ENCODE assay signal across 18 cellular contexts in the genomic region with DNA sequence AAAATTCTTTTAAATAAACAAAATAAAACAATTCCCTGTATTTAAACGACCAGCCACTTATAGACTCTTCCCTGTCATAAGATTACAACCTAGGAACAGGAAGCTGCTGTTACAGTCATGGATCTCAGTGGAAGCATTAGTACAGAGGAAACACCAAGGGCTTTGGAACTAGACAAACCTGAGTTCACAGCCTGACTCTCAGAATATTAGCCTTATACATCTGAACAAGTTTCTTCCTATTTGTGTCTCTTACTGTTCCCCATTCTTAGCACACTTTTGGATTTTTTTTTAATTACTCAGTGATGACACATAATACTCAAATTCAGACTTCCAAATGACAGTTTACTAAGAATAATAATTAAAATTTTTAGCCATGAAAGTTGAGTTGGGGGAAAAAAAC. TPM values are rescaled to one million over a fixed set of nuclear protein-coding genes. Genes with fewer than 3 reads are reported as not detected.
DNase-seq lines count a peak whose midpoint lies in the region; ATAC-seq and TF ChIP-seq lines count a peak whose summit lies in the region.
"Had no signal": no experiment of that assay in that cellular context is flagged by ENCODE, and none has a peak within 500 bp of the region (broad histone marks: within the 10 kb centered on the region; RNA-seq: fewer than 3 reads in every experiment).

No MANE protein-coding gene starts in this region.

- H4K20me1 ChIP-seq in IMR-90 (ENCODE audit: insufficient read depth, low read length) (no peaks in the 10 kb centered on the region), mammary epithelial cell (ENCODE audit: insufficient read depth, low read length) (no peaks in the 10 kb centered on the region)

- H3K4me1 Mint-ChIP-seq in naive thymus-derived CD8-positive, alpha-beta T cell: peaks cover 0 to 15% (median 6%) of the 10 kb centered on the region in 4 donors
- H3K4me1 Mint-ChIP-seq in activated naive CD8-positive, alpha-beta T cell treated with anti-CD3 and anti-CD28 coated beads, Interleukin-2, amount 50 U/mL, for 24 hours: no peaks in the 10 kb centered on the region

- H3K4ac ChIP-seq in IMR-90 (ENCODE audit: low read depth, low read length): no peak overlapping the region

- no peak overlapping the region for H3K56ac ChIP-seq in IMR-90 (ENCODE audit: extremely low read depth, insufficient read depth, low read length)

- H3K27me3 ChIP-seq in IMR-90 (ENCODE audit: control insufficient read depth, insufficient read depth, low read length) (no peaks in the 10 kb centered on the region), mammary epithelial cell (ENCODE audit: insufficient read depth, low read length) (no peaks in the 10 kb centered on the region), foreskin keratinocyte (no peaks in the 10 kb centered on the region), psoas muscle (ENCODE audit: insufficient read depth in 3 of 3, low read length in 2 of 3) (no peaks in the 10 kb centered on the region)

- dilution Hi-C loops in IMR-90 (cut with HindIII; ENCODE audit: low sequenced_read_pairs, unreplicated experiment): no loop called here
- dilution Hi-C loops in mammary epithelial cell (cut with HindIII; ENCODE audit: low sequenced_read_pairs): no loop called here

- H4K5ac ChIP-seq in IMR-90 (ENCODE audit: low read depth, low read length): no peak overlapping the region

- no peaks in the 10 kb centered on the region for H3K9me1 ChIP-seq in IMR-90 (ENCODE audit: insufficient read depth, low read length)

- H3K36me3 Mint-ChIP-seq in naive thymus-derived CD8-positive, alpha-beta T cell: peaks cover 11 to 71% (median 38%) of the 10 kb centered on the region in 3 donors
- H3K36me3 Mint-ChIP-seq in activated naive CD8-positive, alpha-beta T cell treated with anti-CD3 and anti-CD28 coated beads, Interleukin-2, amount 50 U/mL, for 24 hours (ENCODE audit: low read depth): peaks cover 51% of the 10 kb centered on the region

- POLR2A ChIA-PET in IMR-90 (lab: Charles Lee; ENCODE audit: unreplicated experiment): no interaction called here
- POLR2A ChIA-PET in naive thymus-derived CD8-positive, alpha-beta T cell (lab: Charles Lee): no interaction called here

- peak overlapping the region; percentile 7; the same call in 1 of the 2 replicates for H3K23ac ChIP-seq in IMR-90 (ENCODE audit: low read depth, low read length)

- no peak overlapping the region for H2BK20ac ChIP-seq in IMR-90 (ENCODE audit: low read depth, low read length)

- H3K4me1 ChIP-seq in IMR-90 (ENCODE audit: control insufficient read depth, insufficient read depth, low read length): peaks cover 5% of the 10 kb centered on the region
- H3K4me1 ChIP-seq in mammary epithelial cell (ENCODE audit: insufficient read depth, low read length): peaks cover 3% of the 10 kb centered on the region
- peaks cover 8% of the 10 kb centered on the region for H3K4me1 ChIP-seq in foreskin keratinocyte
- H3K4me1 ChIP-seq in psoas muscle: no peaks in the 10 kb centered on the region

- H3K9ac ChIP-seq in IMR-90 (ENCODE audit: low read depth, low read length) (no peak overlapping the region), mammary epithelial cell (ENCODE audit: insufficient read depth, low read length) (peak overlapping the region; percentile 23)
- H3K9ac ChIP-seq: KMS-11 had no signal

- CTCF ChIA-PET in IMR-90 (lab: Yijun Ruan, JAX) (interaction anchor here (0.6 kb wide), 1 partner anchor 1081 kb away, joined by 3 read pairs; no protein-coding TSS in a partner anchor), mammary epithelial cell (lab: Charles Lee; ENCODE audit: low non-redundant PET) (no interaction called here)

- TF ChIP-seq RAD21 in IMR-90 (IDR thresholded peaks at IDR 0.05; ENCODE audit: low read length): no peak

- H3K9me3 ChIP-seq in IMR-90 (ENCODE audit: control insufficient read depth, insufficient read depth, low read length): no peaks in the 10 kb centered on the region
- H3K9me3 ChIP-seq in mammary epithelial cell (replicated peaks; ENCODE audit: insufficient read depth, low read length): no peaks in the 10 kb centered on the region
- no peaks in the 10 kb centered on the region for H3K9me3 ChIP-seq in psoas muscle

- no peak for TF ChIP-seq POLR2A in IMR-90 (IDR thresholded peaks at IDR 0.05; ENCODE audit: low read depth, low read length)

- peak overlapping the region; percentile 34 for H3K14ac ChIP-seq in IMR-90 (replicated peaks; ENCODE audit: low read depth, low read length)

- H2AFZ ChIP-seq in IMR-90 (replicated peaks; ENCODE audit: low read length, poor library complexity) (no peak overlapping the region), mammary epithelial cell (ENCODE audit: low read depth, low read length) (no peak overlapping the region)

- H3K27ac Mint-ChIP-seq in naive thymus-derived CD8-positive, alpha-beta T cell: no peak overlapping the region
- no peak overlapping the region for H3K27ac Mint-ChIP-seq in activated naive CD8-positive, alpha-beta T cell treated with anti-CD3 and anti-CD28 coated beads, Interleukin-2, amount 50 U/mL, for 24 hours

- H3K27ac ChIP-seq in IMR-90 (ENCODE audit: insufficient read depth, low read length) (no peak overlapping the region), mammary epithelial cell (ENCODE audit: insufficient read depth, low read depth, low read length) (peak overlapping the region; percentile 15), foreskin keratinocyte (no peak overlapping the region), psoas muscle (no peak overlapping the region)
- H3K27ac ChIP-seq: KMS-11, RWPE1 had no signal

- H2BK15ac ChIP-seq in IMR-90 (ENCODE audit: low read depth, low read length): no peak overlapping the region

- intact Hi-C loops in IMR-90 (cut with micrococcal nuclease) (no loop called here), mammary epithelial cell (cut with micrococcal nuclease) (no loop called here), psoas muscle (cut with DNase I) (no loop called here)

- peaks cover 0 to 6% (median 4%) of the 10 kb centered on the region in 9 donors for H3K9me3 Mint-ChIP-seq in naive thymus-derived CD8-positive, alpha-beta T cell
- H3K9me3 Mint-ChIP-seq in activated naive CD8-positive, alpha-beta T cell treated with anti-CD3 and anti-CD28 coated beads, Interleukin-2, amount 50 U/mL, for 24 hours: peaks cover 11% of the 10 kb centered on the region
- H3K9me3 Mint-ChIP-seq: CD8-positive, alpha-beta memory T cell had no signal

- peaks cover 2% of the 10 kb centered on the region for H3K79me2 ChIP-seq in mammary epithelial cell (ENCODE audit: insufficient read depth, low read length)

- WGBS in IMR-90 (ENCODE audit: extremely low coverage in 2 of 2, insufficient read length in 1 of 2), 2 experiments: 100% methylated on average over 1 of the region's 1 CpG; no CpG with 5 or more reads in 1 of the 2 experiments
- 100% methylated on average over 1 of the region's 1 CpG for WGBS in mammary epithelial cell (ENCODE audit: low coverage, missing lambda C conversion rate)
- WGBS in psoas muscle, 3 donors: 75 to 80% (median 79%) methylated on average over 1 of the region's 1 CpG

- in situ Hi-C loops in IMR-90 (cut with MboI; ENCODE audit: low sequenced_read_pairs) (no loop called here), mammary epithelial cell (cut with MboI; ENCODE audit: low sequenced_read_pairs in 2 of 2) (no loop called here)

- no peak overlapping the region for H3K4me3 Mint-ChIP-seq in naive thymus-derived CD8-positive, alpha-beta T cell
- no peak overlapping the region for H3K4me3 Mint-ChIP-seq in activated naive CD8-positive, alpha-beta T cell treated with anti-CD3 and anti-CD28 coated beads, Interleukin-2, amount 50 U/mL, for 24 hours
- H3K4me3 Mint-ChIP-seq: CD8-positive, alpha-beta memory T cell had no signal

- no peak; the same call in 1 of the 2 replicates for ATAC-seq in IMR-90 (ENCODE audit: low read depth)
- peak; percentile 68 for ATAC-seq in foreskin keratinocyte
- ATAC-seq in naive thymus-derived CD8-positive, alpha-beta T cell: no peak
- ATAC-seq in psoas muscle: no peak
- no peak for ATAC-seq in activated naive CD8-positive, alpha-beta T cell treated with anti-CD3 and anti-CD28 coated beads, Interleukin-2, amount 50 U/mL, for 24 hours
- ATAC-seq: HepG2 had no signal

- no peak overlapping the region; a peak in 1 of 4 replicates for H4K8ac ChIP-seq in IMR-90 (ENCODE audit: low read depth in 2 of 2, low read length in 2 of 2)

- no peak overlapping the region for H2AK9ac ChIP-seq in IMR-90 (replicated peaks; ENCODE audit: low read depth, low read length, poor library complexity)

- H2AK5ac ChIP-seq in IMR-90 (ENCODE audit: low read depth, low read length): no peak overlapping the region

- peaks cover 5 to 8% of the 10 kb centered on the region in 2 experiments; a peak in 2 of 4 replicates for H3K79me1 ChIP-seq in IMR-90 (ENCODE audit: low read depth in 1 of 2, low read length in 2 of 2)

- no peak overlapping the region for H3K4me3 ChIP-seq in IMR-90 (ENCODE audit: insufficient read depth, low read depth, low read length)
- H3K4me3 ChIP-seq in mammary epithelial cell (replicated peaks in 1 of 3; ENCODE audit: insufficient read depth in 1 of 3, low read depth in 2 of 3, low read length in 3 of 3): no peak overlapping the region
- H3K4me3 ChIP-seq in psoas muscle: no peak overlapping the region

- H2BK120ac ChIP-seq in IMR-90 (ENCODE audit: low read depth, low read length): no peak overlapping the region

- H3K36me3 ChIP-seq in IMR-90 (ENCODE audit: control insufficient read depth, insufficient read depth, low read length): peaks cover 5% of the 10 kb centered on the region
- H3K36me3 ChIP-seq in mammary epithelial cell (ENCODE audit: insufficient read depth, low read length): peaks cover 10% of the 10 kb centered on the region
- peaks cover 0 to 48% of the 10 kb centered on the region in 2 donors for H3K36me3 ChIP-seq in psoas muscle (ENCODE audit: insufficient read depth in 1 of 2, low read depth in 1 of 2)

- BruUV-seq in IMR-90 (replicated peaks; lab: Mats Ljungman, UMichigan) (no TSS peak), mammary epithelial cell (replicated peaks; lab: Mats Ljungman, UMichigan) (no TSS peak)

- peak overlapping the region; percentile 76 for H2BK5ac ChIP-seq in IMR-90 (ENCODE audit: low read depth, low read length, poor library complexity, severe bottlenecking)

- TF ChIP-seq CTCF in IMR-90 (conservative IDR thresholded peaks at IDR 0.05; ENCODE audit: low read depth, low read length) (no peak), mammary epithelial cell (conservative IDR thresholded peaks at IDR 0.05 in 1 of 2, IDR thresholded peaks at IDR 0.05 in 1 of 2; ENCODE audit: extremely low read depth in 1 of 2, insufficient read depth in 1 of 2, low read depth in 1 of 2, low read length in 2 of 2) (no peak), foreskin keratinocyte (conservative IDR thresholded peaks at IDR 0.05) (no peak), psoas muscle (IDR thresholded peaks at IDR 0.05) (no peak)

- H4K91ac ChIP-seq in IMR-90 (ENCODE audit: insufficient read depth, low read depth, low read length): no peak overlapping the region

- H3K4me2 ChIP-seq in IMR-90 (ENCODE audit: low read depth, low read length) (no peak overlapping the region), mammary epithelial cell (ENCODE audit: insufficient read depth, low read depth, low read length) (no peak overlapping the region)
- H3K4me2 ChIP-seq: KMS-11 had no signal

- DNase-seq in EH (ENCODE audit: low read depth): peak; percentile 27
- peak; percentile 17 for DNase-seq in IMR-90
- peak; percentile 36 for DNase-seq in mammary epithelial cell
- peak; percentile 33 to 54 for DNase-seq in foreskin keratinocyte
- DNase-seq in naive thymus-derived CD8-positive, alpha-beta T cell: no peak
- DNase-seq in psoas muscle: no peak
- DNase-seq in activated naive CD8-positive, alpha-beta T cell treated with anti-CD3 and anti-CD28 coated beads, Interleukin-2, amount 50 U/mL, for 24 hours: no peak
- no peak for DNase-seq in NCI-H2196 treated with DMSO at 0.1 percent for 48 hours (lab: John Stamatoyannopoulos, UW; ENCODE audit: unreplicated experiment)
- DNase-seq: CD8-positive, alpha-beta memory T cell; DND-41; NCI-H187 treated with DMSO at 0.1 percent for 48 hours; NCI-H2171; NCI-H446 treated with DMSO at 0.1 percent for 48 hours; NK-92 treated with Interleukin-12 subunit alpha and Interleukin-12 subunit beta, amount 100 ng/mL, for 24 hours; OCI-M1 had no signal

- no peaks in the 10 kb centered on the region for H3K27me3 Mint-ChIP-seq in naive thymus-derived CD8-positive, alpha-beta T cell
- H3K27me3 Mint-ChIP-seq in activated naive CD8-positive, alpha-beta T cell treated with anti-CD3 and anti-CD28 coated beads, Interleukin-2, amount 50 U/mL, for 24 hours: no peaks in the 10 kb centered on the region
- H3K27me3 Mint-ChIP-seq: CD8-positive, alpha-beta memory T cell had no signal

- no peak overlapping the region for H3K18ac ChIP-seq in IMR-90 (ENCODE audit: low read depth, low read length)

RNA-seq across cellular contexts. Expression of a gene that starts 46.1 kb away (rescaled TPM):
- total RNA-seq in IMR-90 (2012; rRNA removed) (72.4 and 104 TPM in 2 replicates), mammary epithelial cell (10 to 100 TPM; 53.7 to 68.3 TPM), foreskin keratinocyte (61.7 and 67.2 TPM in 2 replicates), psoas muscle (10 to 100 TPM; 10.8 to 16.9 (median 15.0) TPM)
- polyA plus RNA-seq in IMR-90 (2012; rRNA removed) (11.6 and 16.1 TPM in 2 replicates), mammary epithelial cell (24.1 TPM), foreskin keratinocyte (14.7 and 19.7 TPM in 2 replicates), psoas muscle (10 to 100 TPM in 1 of 3 donors, 1 to 10 TPM in 2; 4.1 to 11.5 (median 6.7) TPM)
- polyA plus RNA-seq in IMR-90 (2012; cell fraction: cytosol; rRNA removed): 13.1 and 14.4 TPM in 2 replicates
- 3.6 and 7.1 TPM in 2 replicates for polyA plus RNA-seq in IMR-90 (2012; cell fraction: nucleus; rRNA removed; ENCODE audit: low replicate concordance)
- 58.4 TPM for polyA minus RNA-seq in mammary epithelial cell
- total RNA-seq in naive thymus-derived CD8-positive, alpha-beta T cell: 10 to 100 TPM; 79.3 to 81.7 TPM
- polyA plus RNA-seq in naive thymus-derived CD8-positive, alpha-beta T cell: 10 to 100 TPM; 25.8 to 52.5 (median 36.6) TPM

Comparison
In these comparisons a context has a peak if more than half of its experiments do, and no peak if none do; other contexts are left out.
1. DNase-seq: peak in EH (single experiment), IMR-90 (single experiment), mammary epithelial cell (single experiment) and foreskin keratinocyte (2 of 2); none in naive thymus-derived CD8-positive, alpha-beta T cell (0 of 10), psoas muscle (0 of 2), activated naive CD8-positive, alpha-beta T cell treated with anti-CD3 and anti-CD28 coated beads, Interleukin-2, amount 50 U/mL, for 24 hours (single experiment) and NCI-H2196 treated with DMSO at 0.1 percent for 48 hours (single experiment).